In the genomic region with DNA sequence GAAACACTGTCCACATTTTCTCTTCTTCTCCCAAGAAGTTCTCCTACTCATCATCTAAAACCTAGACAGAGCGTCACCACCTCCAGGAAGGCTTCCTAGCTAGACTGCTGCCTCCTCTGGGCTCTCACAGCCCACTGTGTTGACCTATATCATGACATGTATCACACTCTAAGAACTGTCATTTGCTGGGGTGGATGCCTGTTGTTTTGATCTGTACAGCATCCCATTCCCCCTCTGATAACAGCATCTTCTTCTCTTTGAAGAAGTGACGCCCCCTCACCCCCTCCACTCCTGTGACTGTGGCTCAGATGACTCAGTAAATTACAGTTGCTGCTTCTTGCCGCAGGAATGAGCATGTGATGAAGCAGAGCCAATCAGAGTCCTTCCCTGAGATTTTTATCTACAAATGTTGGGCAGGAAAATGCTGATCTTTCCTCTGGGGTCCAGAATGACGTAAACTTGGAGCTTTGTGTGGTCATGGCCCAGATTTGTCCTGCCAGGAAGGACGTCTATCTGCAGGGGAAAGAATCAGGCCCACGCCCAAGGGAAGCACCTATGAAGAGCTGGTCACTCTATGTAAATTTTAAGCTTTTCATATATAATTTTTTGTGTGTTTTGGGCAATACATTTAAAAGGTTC, we compare ENCODE assay signal across 12 cellular contexts. TPM values are rescaled to one million over a fixed set of nuclear protein-coding genes. Genes with fewer than 3 reads are reported as not detected.
DNase-seq lines count a peak whose midpoint lies in the region; ATAC-seq, FAIRE-seq and TF ChIP-seq lines count a peak whose summit lies in the region.
"Had no signal": no experiment of that assay in that cellular context is flagged by ENCODE, and none has a peak within 500 bp of the region (broad histone marks: within the 10 kb centered on the region; RNA-seq: fewer than 3 reads in every experiment).

No MANE protein-coding gene starts in this region.

- H3K36me3 ChIP-seq in testis (ENCODE audit: low read depth, missing control alignments) = no peaks in the 10 kb centered on the region
- no peaks in the 10 kb centered on the region for H3K36me3 ChIP-seq in transverse colon
- H3K36me3 ChIP-seq: tibial nerve had no signal

- H3K9me3 ChIP-seq in A549 (peaks cover under 1% of the 10 kb centered on the region; the same call in 2 of the 3 replicates), testis (no peaks in the 10 kb centered on the region), transverse colon (no peaks in the 10 kb centered on the region)

- no peak overlapping the region for H3K4me3 ChIP-seq in A549
- H3K4me3 ChIP-seq in fibroblast of pulmonary artery (replicated peaks; ENCODE audit: low read depth, low read length) = no peak overlapping the region
- no peak overlapping the region for H3K4me3 ChIP-seq in testis
- H3K4me3 ChIP-seq in transverse colon = no peak overlapping the region
- H3K4me3 ChIP-seq: tibial nerve had no signal

- TF ChIP-seq CTCF in A549 (IDR thresholded peaks at IDR 0.05) = no peak
- no peak for TF ChIP-seq CTCF in fibroblast of pulmonary artery (IDR thresholded peaks at IDR 0.05; ENCODE audit: low read length, missing control alignments)
- no peak for TF ChIP-seq CTCF in testis (IDR thresholded peaks at IDR 0.05)
- TF ChIP-seq CTCF in transverse colon (IDR thresholded peaks at IDR 0.05) = no peak

- TF ChIP-seq EP300 in A549 (IDR thresholded peaks at IDR 0.05) (no peak), transverse colon (IDR thresholded peaks at IDR 0.05; ENCODE audit: low read depth) (no peak)

- CTCF ChIA-PET in A549 (lab: Yijun Ruan, JAX) = no interaction called here
- CTCF ChIA-PET in activated CD4-positive, alpha-beta memory T cell treated with anti-CD3 and anti-CD28 coated beads for 36 hours (lab: Charles Lee) = no interaction called here

- no peak overlapping the region for H3K4me2 ChIP-seq in A549

- no peak overlapping the region for H3K27ac ChIP-seq in A549
- H3K27ac ChIP-seq in testis = no peak overlapping the region
- H3K27ac ChIP-seq in transverse colon = no peak overlapping the region
- H3K27ac ChIP-seq: tibial nerve had no signal

- no peaks in the 10 kb centered on the region for H3K36me3 Mint-ChIP-seq in activated CD4-positive, alpha-beta memory T cell treated with anti-CD3 and anti-CD28 coated beads for 36 hours
- H3K36me3 Mint-ChIP-seq: CD14-positive monocyte had no signal

- H3K27me3 Mint-ChIP-seq in activated CD4-positive, alpha-beta memory T cell treated with anti-CD3 and anti-CD28 coated beads for 36 hours = peaks cover 19% of the 10 kb centered on the region

- WGBS in A549 (ENCODE audit: missing lambda C conversion rate) = 34% methylated on average over 5 of the region's 6 CpGs
- 71% methylated on average over 6 of the region's 6 CpGs for WGBS in testis, 2 donors
- WGBS in transverse colon (ENCODE audit: low coverage in 1 of 2), 2 donors = 56 to 57% methylated on average over 3 to 6 of the region's 6 CpGs

- no peaks in the 10 kb centered on the region for H3K4me1 ChIP-seq in A549
- H3K4me1 ChIP-seq in testis = no peaks in the 10 kb centered on the region
- no peaks in the 10 kb centered on the region for H3K4me1 ChIP-seq in transverse colon
- H3K4me1 ChIP-seq: tibial nerve had no signal

- no peak overlapping the region for H3K4me3 Mint-ChIP-seq in activated CD4-positive, alpha-beta memory T cell treated with anti-CD3 and anti-CD28 coated beads for 36 hours
- H3K4me3 Mint-ChIP-seq: CD14-positive monocyte, memory B cell had no signal

- POLR2A ChIA-PET in A549 (lab: Yijun Ruan, JAX) = interaction anchor here (0.7 kb wide), 1 partner anchor 452 kb away, joined by 10 read pairs; no protein-coding TSS in a partner anchor
- POLR2A ChIA-PET in activated CD4-positive, alpha-beta memory T cell treated with anti-CD3 and anti-CD28 coated beads for 36 hours (lab: Charles Lee) = no interaction called here

- peaks cover 4% of the 10 kb centered on the region for H3K4me1 Mint-ChIP-seq in activated CD4-positive, alpha-beta memory T cell treated with anti-CD3 and anti-CD28 coated beads for 36 hours (ENCODE audit: low read depth)
- H3K4me1 Mint-ChIP-seq: CD14-positive monocyte, memory B cell had no signal

- H3K27me3 ChIP-seq in testis (no peaks in the 10 kb centered on the region), transverse colon (peaks cover 4% of the 10 kb centered on the region)

- no peak for TF ChIP-seq RAD21 in A549 (conservative IDR thresholded peaks at IDR 0.05 in 1 of 2, IDR thresholded peaks at IDR 0.05 in 1 of 2)

- no peaks in the 10 kb centered on the region for H3K9me3 Mint-ChIP-seq in activated CD4-positive, alpha-beta memory T cell treated with anti-CD3 and anti-CD28 coated beads for 36 hours

- ATAC-seq in A549 (peak in 1 of 2 experiments; percentile 54; a peak in 3 of 6 replicates), HG03342 (IDR thresholded peaks at IDR 0.05; ENCODE audit: unreplicated experiment) (no peak)

- DNase-seq in A549 (ENCODE audit: low read depth in 1 of 2, low spot score in 1 of 2) = peak in 1 of 2 experiments; percentile 32
- peak; percentile 54 for DNase-seq in HS-27A (ENCODE audit: low read depth)
- DNase-seq in activated CD4-positive, alpha-beta memory T cell treated with anti-CD3 and anti-CD28 coated beads for 36 hours = peak; percentile 49
- peak; percentile 73 for DNase-seq in fibroblast of pulmonary artery (ENCODE audit: low read depth)
- DNase-seq in pons (ENCODE audit: low spot score) = no peak
- DNase-seq in testis = no peak
- no peak for DNase-seq in transverse colon
- DNase-seq: NCI-H1105 had no signal

- no peak for FAIRE-seq in A549 (lab: Jason Lieb, UNC)

- in situ Hi-C loops in transverse colon (cut with MboI; ENCODE audit: low pct_ligation_motif_present in 1 of 4, low pct_unique_long_range_greater_than_20kb in 1 of 4, low sequenced_read_pairs in 3 of 4) = no loop called here

- intact Hi-C loops in activated CD4-positive, alpha-beta memory T cell treated with anti-CD3 and anti-CD28 coated beads for 36 hours (cut with micrococcal nuclease) = no loop called here
- intact Hi-C loops in testis (cut with DNase I; ENCODE audit: low total_unique reads) = no loop called here
- intact Hi-C loops in transverse colon (cut with DNase I; ENCODE audit: low total_unique reads) = no loop called here

- no peak overlapping the region for H3K27ac Mint-ChIP-seq in activated CD4-positive, alpha-beta memory T cell treated with anti-CD3 and anti-CD28 coated beads for 36 hours
- H3K27ac Mint-ChIP-seq: CD14-positive monocyte, memory B cell had no signal

- no peak for TF ChIP-seq POLR2A in A549 (IDR thresholded peaks at IDR 0.05; ENCODE audit: low read length)
- no peak for TF ChIP-seq POLR2A in testis (IDR thresholded peaks at IDR 0.05)
- no peak for TF ChIP-seq POLR2A in transverse colon (IDR thresholded peaks at IDR 0.05)

TF ChIP-seq in A549, 52 proteins besides CTCF, POLR2A, EP300 and RAD21:
- TF ChIP-seq ZFP36 (IDR thresholded peaks at IDR 0.05; ENCODE audit: borderline replicate concordance, partially characterized antibody) (peak; percentile 78), RNF2 (IDR thresholded peaks at IDR 0.05; ENCODE audit: borderline replicate concordance, low read depth) (no peak)
- TF ChIP-seq, protein P1, sequence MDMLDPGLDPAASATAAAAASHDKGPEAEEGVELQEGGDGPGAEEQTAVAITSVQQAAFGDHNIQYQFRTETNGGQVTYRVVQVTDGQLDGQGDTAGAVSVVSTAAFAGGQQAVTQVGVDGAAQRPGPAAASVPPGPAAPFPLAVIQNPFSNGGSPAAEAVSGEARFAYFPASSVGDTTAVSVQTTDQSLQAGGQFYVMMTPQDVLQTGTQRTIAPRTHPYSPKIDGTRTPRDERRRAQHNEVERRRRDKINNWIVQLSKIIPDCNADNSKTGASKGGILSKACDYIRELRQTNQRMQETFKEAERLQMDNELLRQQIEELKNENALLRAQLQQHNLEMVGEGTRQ (IDR thresholded peaks at IDR 0.05) = 0 out of 2 replicates have a peak, but pooled peaks have one; percentile 24

RNA-seq across cellular contexts. Expression of a gene that starts 28.0 kb away (rescaled TPM):
- 0.05 and 0.10 TPM in 2 replicates for polyA plus RNA-seq in A549 (2011; rRNA removed)
- polyA plus RNA-seq in A549 (2012; cell fraction: cytosol; rRNA removed) = 0.16 and 0.27 TPM in 2 replicates
- 0.22 and 0.47 TPM in 2 replicates for polyA plus RNA-seq in A549 (2012; cell fraction: nucleus; rRNA removed)
- 0.18 to 0.25 TPM (median 0.22 TPM) in 3 replicates for polyA plus RNA-seq in A549 (2017; fragmentation: RNase III; extraction: RNeasy Plus Mini Kit Qiagen cat#74134 plus additional on column Dnase treatment)
- polyA minus RNA-seq in A549 (2011; rRNA and poly(A)+ RNA removed) = 0.15 and 0.17 TPM in 2 replicates
- total RNA-seq in activated CD4-positive, alpha-beta memory T cell treated with anti-CD3 and anti-CD28 coated beads for 36 hours = under 1 TPM; 0.19 TPM
- 1 to 10 TPM; 3.8 to 4.5 TPM for total RNA-seq in testis
- polyA plus RNA-seq in testis (ENCODE audit: insufficient read depth, low read depth, low replicate concordance) = 2.4 TPM
- total RNA-seq in transverse colon = 1 to 10 TPM in 1 of 4 donors, under 1 TPM in 1, not detected in 2; 0.14 to 4.1 TPM
- polyA plus RNA-seq: CD14-positive monocyte had no signal

Comparison
In these comparisons a context has a peak if more than half of its experiments do, and no peak if none do; other contexts are left out.
1. DNase-seq: peak in HS-27A (single experiment), activated CD4-positive, alpha-beta memory T cell treated with anti-CD3 and anti-CD28 coated beads for 36 hours (single experiment) and fibroblast of pulmonary artery (single experiment); none in pons (single experiment), testis (single experiment) and transverse colon (single experiment).